Comparison of ENCODE assay signal across 9 cellular contexts in the genomic region with DNA sequence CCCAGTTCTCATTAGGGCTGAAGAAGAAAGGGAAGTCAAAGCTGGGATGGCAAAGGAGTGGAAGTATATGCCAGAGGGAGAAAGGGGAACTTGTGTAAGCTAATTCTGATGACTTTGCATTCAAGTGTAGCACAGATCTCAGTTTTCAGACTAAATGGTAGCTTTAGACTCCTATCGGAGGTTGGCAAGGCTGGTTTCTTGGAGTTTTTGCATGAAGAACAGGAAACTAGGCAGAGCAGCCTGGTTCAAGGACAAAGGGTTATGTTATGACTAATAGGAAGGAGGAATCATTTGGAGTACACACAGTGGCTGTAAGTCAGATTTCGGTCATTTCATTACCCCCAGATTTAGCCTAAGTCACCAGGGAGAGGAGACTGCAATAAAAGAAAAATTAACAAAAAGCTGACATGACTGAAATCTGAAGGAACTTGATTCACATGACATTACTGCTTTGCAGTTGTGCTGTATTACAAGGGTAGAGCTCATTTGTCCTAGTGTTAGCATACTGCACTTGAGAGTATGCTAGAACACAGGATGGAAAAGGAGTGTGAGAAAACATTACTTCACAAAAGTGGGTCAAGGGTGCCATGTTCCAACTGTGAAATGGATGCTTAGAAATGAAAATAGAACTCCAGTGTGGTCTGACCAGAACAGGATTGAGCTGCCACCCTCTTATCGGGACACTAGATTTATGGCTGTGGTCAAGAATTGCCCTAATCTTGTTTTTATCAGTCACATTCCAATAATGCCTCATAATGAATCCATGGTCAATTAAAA. TPM values are rescaled to one million over a fixed set of nuclear protein-coding genes. Genes with fewer than 3 reads are reported as not detected.
DNase-seq lines count a peak whose midpoint lies in the region; ATAC-seq, FAIRE-seq and TF ChIP-seq lines count a peak whose summit lies in the region.
"Had no signal": no experiment of that assay in that cellular context is flagged by ENCODE, and none has a peak within 500 bp of the region (broad histone marks: within the 10 kb centered on the region; RNA-seq: fewer than 3 reads in every experiment).

No MANE protein-coding gene starts in this region.

- no peaks in the 10 kb centered on the region for H3K27me3 Mint-ChIP-seq in chondrocyte (ENCODE audit: low read depth)

- ATAC-seq in GM21360 (IDR thresholded peaks at IDR 0.05; ENCODE audit: unreplicated experiment) (no peak), HG02623 (IDR thresholded peaks at IDR 0.05; ENCODE audit: unreplicated experiment) (no peak), GM18519 (IDR thresholded peaks at IDR 0.05; ENCODE audit: low FRiP score, unreplicated experiment) (no peak)
- ATAC-seq: activated T-cell treated with anti-CD3 and anti-CD28 coated beads, Interleukin-2, amount 50 U/mL, for 4 hours had no signal

- no peak for TF ChIP-seq CTCF in chondrocyte (IDR thresholded peaks at IDR 0.05)

- no peak for FAIRE-seq in urothelium cell line (lab: Jason Lieb, UNC)

- no peak overlapping the region for H3K4me3 Mint-ChIP-seq in chondrocyte (ENCODE audit: unreplicated experiment)
- H3K4me3 Mint-ChIP-seq: activated T-cell treated with anti-CD3 and anti-CD28 coated beads, Interleukin-2, amount 50 U/mL, for 4 hours had no signal

- peak overlapping the region; percentile 78 for H3K27ac Mint-ChIP-seq in chondrocyte (ENCODE audit: unreplicated experiment)

- DNase-seq in NOMO-1 treated with DMSO at 0.1 percent for 48 hours (lab: John Stamatoyannopoulos, UW; ENCODE audit: unreplicated experiment) = peak; percentile 35
- DNase-seq in NOMO-1 treated with dmso at 0.1 percent for 144 hours (lab: John Stamatoyannopoulos, UW; ENCODE audit: unreplicated experiment) = no peak
- DNase-seq in chondrocyte (ENCODE audit: low spot score) = no peak
- DNase-seq in lung microvascular endothelial cell (ENCODE audit: low read depth in 2 of 2) = peak; percentile 59 to 81
- DNase-seq in urothelium cell line (ENCODE audit: low spot score) = peak; percentile 44
- DNase-seq: activated T-cell treated with anti-CD3 and anti-CD28 coated beads, Interleukin-2, amount 50 U/mL, for 4 hours had no signal

- peaks cover 60% of the 10 kb centered on the region for H3K4me1 Mint-ChIP-seq in chondrocyte (ENCODE audit: low read depth)

- no peaks in the 10 kb centered on the region for H3K9me3 Mint-ChIP-seq in chondrocyte (ENCODE audit: low read depth)
- H3K9me3 Mint-ChIP-seq: activated T-cell treated with anti-CD3 and anti-CD28 coated beads, Interleukin-2, amount 50 U/mL, for 4 hours had no signal

- no peaks in the 10 kb centered on the region for H3K36me3 Mint-ChIP-seq in chondrocyte (ENCODE audit: low read depth)

RNA-seq across cellular contexts. Expression of gene ADM, which starts 23.6 kb away (rescaled TPM):
- 33.0 to 53.8 TPM (median 49.2 TPM) in 3 replicates for total RNA-seq in chondrocyte
- total RNA-seq in lung microvascular endothelial cell = 167 and 785 TPM in 2 replicates

RNA-seq across cellular contexts. Expression of gene SBF2, which starts 34.5 kb away (rescaled TPM):
- total RNA-seq in chondrocyte (44.5 to 49.2 TPM (median 47.8 TPM) in 3 replicates), lung microvascular endothelial cell (26.6 and 50.8 TPM in 2 replicates)

Comparison
In these comparisons a context has a peak if more than half of its experiments do, and no peak if none do; other contexts are left out.
1. DNase-seq: peak in NOMO-1 treated with DMSO at 0.1 percent for 48 hours (single experiment), lung microvascular endothelial cell (2 of 2) and urothelium cell line (single experiment); none in NOMO-1 treated with dmso at 0.1 percent for 144 hours (single experiment) and chondrocyte (single experiment).